ENCODE assay signal across 11 cellular contexts in the genomic region with DNA sequence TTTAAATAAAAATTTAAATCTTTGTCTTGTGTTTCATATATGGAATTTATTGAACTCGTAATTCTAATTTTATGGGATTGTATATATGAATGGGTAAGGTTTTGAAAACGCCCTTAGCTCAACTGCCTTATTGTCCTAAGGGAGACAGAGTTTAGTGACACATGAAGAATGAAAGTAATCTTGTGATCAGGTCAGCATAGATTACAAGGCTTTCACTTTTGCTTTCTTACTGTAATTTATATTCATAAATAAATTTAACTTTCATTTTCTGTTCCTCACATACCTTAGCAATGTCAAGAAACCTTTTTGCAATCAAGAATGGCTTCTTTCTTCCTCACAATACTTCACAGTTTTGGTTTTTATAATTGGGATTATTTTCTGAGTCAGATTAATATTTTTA. TPM values are rescaled to one million over a fixed set of nuclear protein-coding genes. Genes with fewer than 3 reads are reported as not detected.
DNase-seq lines count a peak whose midpoint lies in the region; ATAC-seq and TF ChIP-seq lines count a peak whose summit lies in the region.
"Had no signal": no experiment of that assay in that cellular context is flagged by ENCODE, and none has a peak within 500 bp of the region (broad histone marks: within the 10 kb centered on the region; RNA-seq: fewer than 3 reads in every experiment).

No MANE protein-coding gene starts in this region.

- H3K4me3 Mint-ChIP-seq in CD8-positive, alpha-beta memory T cell, result peak overlapping the region in 3 of 7 donors; percentile 9 to 52 (median 20)
- H3K4me3 Mint-ChIP-seq in activated CD8-positive, alpha-beta T cell treated with anti-CD3 and anti-CD28 coated beads, Interleukin-2, amount 10 ng/mL, durations not matched to agents 7 days and 5 days, result no peak overlapping the region
- H3K4me3 Mint-ChIP-seq: IgD-negative memory B cell, type B pancreatic cell had no signal

- no peak overlapping the region for H3K27ac ChIP-seq in CD8-positive, alpha-beta memory T cell (ENCODE audit: low read depth, low read length)
- no peak overlapping the region for H3K27ac ChIP-seq in gastroesophageal sphincter

- no peaks in the 10 kb centered on the region for H3K27me3 Mint-ChIP-seq in CD8-positive, alpha-beta memory T cell
- H3K27me3 Mint-ChIP-seq in activated CD8-positive, alpha-beta T cell treated with anti-CD3 and anti-CD28 coated beads, Interleukin-2, amount 10 ng/mL, durations not matched to agents 7 days and 5 days (ENCODE audit: low read depth), result no peaks in the 10 kb centered on the region
- H3K27me3 Mint-ChIP-seq: IgD-negative memory B cell, type B pancreatic cell had no signal

- WGBS in gastroesophageal sphincter (ENCODE audit: low coverage in 1 of 2), 2 donors, result 90 to 93% methylated on average over 2 of the region's 2 CpGs

- POLR2A ChIA-PET in CD8-positive, alpha-beta memory T cell (lab: Charles Lee), result interaction anchor here (1.0 kb wide), 1 partner anchor 13 kb away, joined by 4 read pairs; no protein-coding TSS in a partner anchor
- POLR2A ChIA-PET in activated CD8-positive, alpha-beta T cell treated with anti-CD3 and anti-CD28 coated beads, Interleukin-2, amount 10 ng/mL, durations not matched to agents 7 days and 5 days (lab: Charles Lee), result interaction anchor here (0.6 kb wide), 1 partner anchor 26 kb away, joined by 3 read pairs; no protein-coding TSS in a partner anchor

- ATAC-seq in HG02973 (IDR thresholded peaks at IDR 0.05; ENCODE audit: unreplicated experiment) (peak; percentile 90), gastroesophageal sphincter (no peak)
- ATAC-seq in activated CD8-positive, alpha-beta T cell treated with anti-CD3 and anti-CD28 coated beads, Interleukin-2, amount 10 ng/mL, durations not matched to agents 7 days and 5 days, result peak; percentile 97

- H3K9me3 Mint-ChIP-seq in CD8-positive, alpha-beta memory T cell, result no peaks in the 10 kb centered on the region
- no peaks in the 10 kb centered on the region for H3K9me3 Mint-ChIP-seq in activated CD8-positive, alpha-beta T cell treated with anti-CD3 and anti-CD28 coated beads, Interleukin-2, amount 10 ng/mL, durations not matched to agents 7 days and 5 days (ENCODE audit: insufficient read depth)
- H3K9me3 Mint-ChIP-seq: IgD-negative memory B cell, type B pancreatic cell had no signal

- no peak for TF ChIP-seq EP300 in gastroesophageal sphincter (IDR thresholded peaks at IDR 0.05)

- peaks cover 3% of the 10 kb centered on the region for H3K36me3 ChIP-seq in CD8-positive, alpha-beta memory T cell (ENCODE audit: insufficient read depth, low read length)
- peaks cover 0 to 34% of the 10 kb centered on the region in 2 donors for H3K36me3 ChIP-seq in gastroesophageal sphincter

- peak overlapping the region in 5 of 8 donors; percentile 17 to 75 (median 46) for H3K27ac Mint-ChIP-seq in CD8-positive, alpha-beta memory T cell
- no peak overlapping the region for H3K27ac Mint-ChIP-seq in activated CD8-positive, alpha-beta T cell treated with anti-CD3 and anti-CD28 coated beads, Interleukin-2, amount 10 ng/mL, durations not matched to agents 7 days and 5 days
- H3K27ac Mint-ChIP-seq: type B pancreatic cell had no signal

- no peak for TF ChIP-seq CTCF in gastroesophageal sphincter (IDR thresholded peaks at IDR 0.05)

- H3K27me3 ChIP-seq in CD8-positive, alpha-beta memory T cell (ENCODE audit: insufficient read depth, low read length, poor library complexity, severe bottlenecking), result no peaks in the 10 kb centered on the region
- no peaks in the 10 kb centered on the region for H3K27me3 ChIP-seq in gastroesophageal sphincter

- peak in 1 of 5 donors; percentile 9 for DNase-seq in CD8-positive, alpha-beta memory T cell
- peak; percentile 6 for DNase-seq in GM19240 (ENCODE audit: insufficient read length, low spot score)
- no peak for DNase-seq in activated CD8-positive, alpha-beta T cell treated with anti-CD3 and anti-CD28 coated beads, Interleukin-2, amount 10 ng/mL, durations not matched to agents 7 days and 5 days
- no peak for DNase-seq in cerebellum (ENCODE audit: low spot score)
- DNase-seq in hippocampal formation (lab: John Stamatoyannopoulos, UW), result no peak
- DNase-seq in ACHN, result no peak
- DNase-seq: SIG-M5 had no signal

- CTCF ChIA-PET in CD8-positive, alpha-beta memory T cell (lab: Charles Lee), result no interaction called here
- CTCF ChIA-PET in activated CD8-positive, alpha-beta T cell treated with anti-CD3 and anti-CD28 coated beads, Interleukin-2, amount 10 ng/mL, durations not matched to agents 7 days and 5 days (lab: Charles Lee), result no interaction called here

- no peak for TF ChIP-seq POLR2A in gastroesophageal sphincter (IDR thresholded peaks at IDR 0.05)

- no peaks in the 10 kb centered on the region for H3K9me3 ChIP-seq in CD8-positive, alpha-beta memory T cell (ENCODE audit: low read length)
- H3K9me3 ChIP-seq in gastroesophageal sphincter, result no peaks in the 10 kb centered on the region

- in situ Hi-C loops in ACHN (cut with HindIII; ENCODE audit: low pct_ligation_motif_present, low pct_unique_long_range_greater_than_20kb, low sequenced_read_pairs), result no loop called here

- no peak overlapping the region for H3K4me3 ChIP-seq in CD8-positive, alpha-beta memory T cell (ENCODE audit: low read length)
- no peak overlapping the region for H3K4me3 ChIP-seq in gastroesophageal sphincter

- peaks cover 5% of the 10 kb centered on the region for H3K4me1 ChIP-seq in CD8-positive, alpha-beta memory T cell (ENCODE audit: insufficient read depth, low read length)
- no peaks in the 10 kb centered on the region for H3K4me1 ChIP-seq in gastroesophageal sphincter

- peaks cover 42 to 63% (median 58%) of the 10 kb centered on the region in 3 donors for H3K4me1 Mint-ChIP-seq in CD8-positive, alpha-beta memory T cell
- H3K4me1 Mint-ChIP-seq in activated CD8-positive, alpha-beta T cell treated with anti-CD3 and anti-CD28 coated beads, Interleukin-2, amount 10 ng/mL, durations not matched to agents 7 days and 5 days (ENCODE audit: low read depth), result peaks cover 22% of the 10 kb centered on the region

- peaks cover 6 to 66% (median 18%) of the 10 kb centered on the region in 3 donors for H3K36me3 Mint-ChIP-seq in CD8-positive, alpha-beta memory T cell
- peaks cover 42% of the 10 kb centered on the region for H3K36me3 Mint-ChIP-seq in activated CD8-positive, alpha-beta T cell treated with anti-CD3 and anti-CD28 coated beads, Interleukin-2, amount 10 ng/mL, durations not matched to agents 7 days and 5 days (ENCODE audit: low read depth)

RNA-seq across cellular contexts. Expression of gene KPNA5, which starts 14.4 kb away (rescaled TPM):
- total RNA-seq in CD8-positive, alpha-beta memory T cell, result 10 to 100 TPM; 11.3 to 13.5 TPM
- 12.0 TPM for polyA plus RNA-seq in CD8-positive, alpha-beta memory T cell
- total RNA-seq in activated CD8-positive, alpha-beta T cell treated with anti-CD3 and anti-CD28 coated beads, Interleukin-2, amount 10 ng/mL, durations not matched to agents 7 days and 5 days, result 10 to 100 TPM in 1 of 2 experiments, 1 to 10 TPM in 1; 9.8 to 11.0 TPM
- total RNA-seq in cerebellum, result 37.5 TPM
- total RNA-seq in gastroesophageal sphincter, result 10 to 100 TPM in 3 of 4 donors, 1 to 10 TPM in 1; 9.8 to 16.8 (median 13.4) TPM

RNA-seq across cellular contexts. Expression of gene ZUP1, which starts 26.8 kb away (rescaled TPM):
- total RNA-seq in CD8-positive, alpha-beta memory T cell, result 10 to 100 TPM; 16.3 to 16.7 TPM
- 4.3 TPM for polyA plus RNA-seq in CD8-positive, alpha-beta memory T cell
- 10 to 100 TPM; 19.1 to 22.5 TPM for total RNA-seq in activated CD8-positive, alpha-beta T cell treated with anti-CD3 and anti-CD28 coated beads, Interleukin-2, amount 10 ng/mL, durations not matched to agents 7 days and 5 days
- total RNA-seq in cerebellum (30.6 TPM), gastroesophageal sphincter (10 to 100 TPM in 2 of 4 donors, 1 to 10 TPM in 2; 6.1 to 17.0 (median 9.2) TPM)
